In genomic region chr20:48794360-48794759, GRCh38 we compare ENCODE assay signal across 10 cellular contexts. TPM values are rescaled to one million over a fixed set of nuclear protein-coding genes. Genes with fewer than 3 reads are reported as not detected.
DNase-seq lines count a peak whose midpoint lies in the region; TF ChIP-seq lines count a peak whose summit lies in the region.
"Had no signal": no experiment of that assay in that cellular context is flagged by ENCODE, and none has a peak within 500 bp of the region (broad histone marks: within the 10 kb centered on the region; RNA-seq: fewer than 3 reads in every experiment).

No MANE protein-coding gene starts in this region.

- H3K4me3 ChIP-seq in smooth muscle cell, result no peak overlapping the region

- WGBS in smooth muscle cell (ENCODE audit: low lambda C conversion rate), result 68% methylated on average over 5 of the region's 5 CpGs

- H3K27me3 Mint-ChIP-seq in brain (no peaks in the 10 kb centered on the region), mesothelial cell of epicardium (ENCODE audit: low read depth) (peaks cover 5% of the 10 kb centered on the region)

- H2AFZ ChIP-seq in smooth muscle cell (ENCODE audit: low read depth), result no peak overlapping the region

- H3K36me3 Mint-ChIP-seq in brain (no peaks in the 10 kb centered on the region), mesothelial cell of epicardium (no peaks in the 10 kb centered on the region)

- no peaks in the 10 kb centered on the region for H3K27me3 ChIP-seq in smooth muscle cell (ENCODE audit: low read depth)

- peaks cover 18% of the 10 kb centered on the region for H3K4me1 ChIP-seq in smooth muscle cell (ENCODE audit: low read depth)

- H3K27ac ChIP-seq in smooth muscle cell (ENCODE audit: low read depth), result no peak overlapping the region

- H3K27ac Mint-ChIP-seq in brain (peak overlapping the region; percentile 86 to 97 (median 96)), mesothelial cell of epicardium (peak overlapping the region; percentile 23)

- H3F3A ChIP-seq in smooth muscle cell (ENCODE audit: low read depth), result no peaks in the 10 kb centered on the region

- H3K4me3 Mint-ChIP-seq in brain (peak overlapping the region; percentile 21 to 61 (median 58)), mesothelial cell of epicardium (no peak overlapping the region)

- no peak overlapping the region for H3K4me2 ChIP-seq in smooth muscle cell

- no peaks in the 10 kb centered on the region for H4K20me1 ChIP-seq in smooth muscle cell (ENCODE audit: low read depth)

- DNase-seq in Ammon's horn (ENCODE audit: low spot score) (peak; percentile 74), GDM1 (lab: John Stamatoyannopoulos, UW) (peak; percentile 19), mesothelial cell of epicardium (ENCODE audit: low spot score in 2 of 2, unreplicated experiment in 2 of 2) (no peak), GM19240 (ENCODE audit: insufficient read length, low spot score) (no peak), mucosa of gallbladder (ENCODE audit: low spot score) (no peak), DMS153 treated with DMSO at 0.1 percent for 48 hours (lab: John Stamatoyannopoulos, UW; ENCODE audit: unreplicated experiment) (no peak), smooth muscle cell (lab: John Stamatoyannopoulos, UW; ENCODE audit: unreplicated experiment) (no peak)
- DNase-seq: NCI-H1092, T1000 had no signal

- no peak overlapping the region for H3K9ac ChIP-seq in smooth muscle cell (ENCODE audit: low read depth)

- no peaks in the 10 kb centered on the region for H3K36me3 ChIP-seq in smooth muscle cell (ENCODE audit: low read depth)

- TF ChIP-seq CTCF in brain (conservative IDR thresholded peaks at IDR 0.05) (no peak), mesothelial cell of epicardium (IDR thresholded peaks at IDR 0.05; ENCODE audit: unreplicated experiment) (no peak), smooth muscle cell (IDR thresholded peaks at IDR 0.05; ENCODE audit: borderline replicate concordance, insufficient read depth, poor library complexity, severe bottlenecking) (no peak)

- H3K4me1 Mint-ChIP-seq in brain, result peaks cover 91% of the 10 kb centered on the region
- H3K4me1 Mint-ChIP-seq in mesothelial cell of epicardium, result peaks cover 7% of the 10 kb centered on the region

- no peaks in the 10 kb centered on the region for H3K9me3 Mint-ChIP-seq in brain
- H3K9me3 Mint-ChIP-seq in mesothelial cell of epicardium, result no peaks in the 10 kb centered on the region

- no peaks in the 10 kb centered on the region for H3K79me2 ChIP-seq in smooth muscle cell (ENCODE audit: low read depth)

- no peaks in the 10 kb centered on the region for H3K9me3 ChIP-seq in smooth muscle cell (replicated peaks; ENCODE audit: low read depth)

RNA-seq across cellular contexts. Expression of gene PREX1, which starts 33.4 kb away (rescaled TPM):
- polyA plus RNA-seq in brain (ENCODE audit: insufficient read depth, low read depth, low replicate concordance) (64.3 TPM), smooth muscle cell (0.30 TPM in 1 of 2 replicates, not detected in the other)
- total RNA-seq in mesothelial cell of epicardium (7.9 to 8.6 TPM (median 8.3 TPM) in 3 replicates), mucosa of gallbladder (29.8 TPM), smooth muscle cell (0.04 and 0.31 TPM in 2 replicates)

Comparison
In these comparisons a context has a peak if more than half of its experiments do, and no peak if none do; other contexts are left out.
1. DNase-seq: peak in Ammon's horn (single experiment) and GDM1 (single experiment); none in mesothelial cell of epicardium (0 of 2), GM19240 (single experiment), mucosa of gallbladder (single experiment), DMS153 treated with DMSO at 0.1 percent for 48 hours (single experiment) and smooth muscle cell (single experiment).